ENCODE assay signal across 7 cellular contexts in the genomic region with DNA sequence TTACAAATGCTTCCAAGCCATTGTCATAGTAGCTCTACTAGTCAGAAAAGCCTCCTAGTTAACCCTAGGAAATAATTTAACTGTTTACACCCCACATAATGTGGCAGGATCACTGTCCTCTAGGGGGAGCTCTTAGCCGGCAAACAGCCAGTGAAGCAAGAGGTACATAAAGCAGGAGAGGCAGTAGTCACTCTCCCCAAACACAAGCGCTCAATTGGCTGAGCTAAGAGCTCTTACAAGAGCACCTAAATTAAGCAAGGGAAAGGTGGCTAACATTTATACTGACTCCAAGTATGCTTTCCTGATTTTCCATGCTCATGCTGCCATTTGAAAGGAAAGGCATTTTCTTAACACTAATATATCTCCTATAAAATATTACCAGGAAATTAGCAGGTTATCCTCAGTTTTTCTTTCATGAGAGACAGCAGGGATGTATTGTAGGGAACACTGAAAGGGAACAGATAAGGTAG. TPM values are rescaled to one million over a fixed set of nuclear protein-coding genes. Genes with fewer than 3 reads are reported as not detected.
A peak's percentile ranks its signal among the peaks of the same experiment; 100 is the strongest.
DNase-seq lines count a peak whose midpoint lies in the region; ATAC-seq, FAIRE-seq and TF ChIP-seq lines count a peak whose summit lies in the region.

No MANE protein-coding gene starts in this region.

- H3K4me3 ChIP-seq in astrocyte (ENCODE audit: insufficient read depth, low read depth, low read length) = no peak overlapping the region

- no peak overlapping the region for H3K27ac Mint-ChIP-seq in astrocyte (ENCODE audit: unreplicated experiment)

- no peak overlapping the region for H2AFZ ChIP-seq in astrocyte (ENCODE audit: low read depth, low read length)

- H3K27me3 Mint-ChIP-seq in astrocyte (ENCODE audit: low read depth, unreplicated experiment) = no peaks in the 10 kb centered on the region

- H3K4me1 ChIP-seq in astrocyte (ENCODE audit: insufficient read depth, low read length) = peaks cover 16% of the 10 kb centered on the region

- DNase-seq in NCI-H1694 treated with DMSO at 0.1 percent for 48 hours (lab: John Stamatoyannopoulos, UW) = peak; percentile 71
- DNase-seq in T-helper 1 cell = peak in 4 of 5 donors; percentile 10 to 71 (median 24)
- DNase-seq in astrocyte (ENCODE audit: low read depth) = peak; percentile 51
- peak; percentile 86 for DNase-seq in islet precursor cell
- peak; percentile 42 to 60 for DNase-seq in stimulated activated CD8-positive, alpha-beta memory T cell treated with anti-CD3 and anti-CD28 coated beads, Interleukin-2, amount 100 ng/mL, for 48 hours (ENCODE audit: low read depth in 2 of 2)

- H3K79me2 ChIP-seq in astrocyte (ENCODE audit: insufficient read depth, low read length) = peaks cover 65% of the 10 kb centered on the region

- no peak overlapping the region for H3K4me3 Mint-ChIP-seq in astrocyte (ENCODE audit: unreplicated experiment)

- no peak overlapping the region for H3K4me2 ChIP-seq in astrocyte (ENCODE audit: low read length)

- no peaks in the 10 kb centered on the region for H3K36me3 ChIP-seq in astrocyte (ENCODE audit: insufficient read depth, low read length)

- H3K36me3 Mint-ChIP-seq in astrocyte (ENCODE audit: low read depth, unreplicated experiment) = no peaks in the 10 kb centered on the region

- FAIRE-seq in astrocyte (lab: Jason Lieb, UNC) = no peak

- no peak overlapping the region for H3K9ac ChIP-seq in astrocyte (ENCODE audit: low read length)

- no peaks in the 10 kb centered on the region for H4K20me1 ChIP-seq in astrocyte (ENCODE audit: insufficient read depth, low read length)

- no peak overlapping the region for H3K27ac ChIP-seq in astrocyte (ENCODE audit: low read depth, low read length)

- H3K9me3 Mint-ChIP-seq in astrocyte (ENCODE audit: unreplicated experiment) = no peaks in the 10 kb centered on the region

- ATAC-seq in GM18498 (IDR thresholded peaks at IDR 0.05; ENCODE audit: unreplicated experiment) = peak; percentile 77
- peak; percentile 89 for ATAC-seq in HG02885 (IDR thresholded peaks at IDR 0.05; ENCODE audit: poor library complexity, unreplicated experiment)

- H3K9me3 ChIP-seq in astrocyte (ENCODE audit: insufficient read depth, low read depth, low read length) = no peaks in the 10 kb centered on the region

- H3K4me1 Mint-ChIP-seq in astrocyte (ENCODE audit: low read depth, unreplicated experiment) = peaks cover 11% of the 10 kb centered on the region

- H3K27me3 ChIP-seq in astrocyte (ENCODE audit: insufficient read depth, low read length) = no peaks in the 10 kb centered on the region

- TF ChIP-seq CTCF in astrocyte (IDR thresholded peaks at IDR 0.05; ENCODE audit: insufficient read depth, low read depth, low read length) = peak; percentile 72

RNA-seq across cellular contexts. Expression of gene NCEH1, which starts 37.6 kb away (rescaled TPM):
- 14.1 and 16.9 TPM in 2 replicates for total RNA-seq in astrocyte

Comparison
In these comparisons a context has a peak if more than half of its experiments do, and no peak if none do; other contexts are left out.
1. DNase-seq: peak in every context shown above with its lines; median percentile 86 in islet precursor cell; 71 in NCI-H1694 treated with DMSO at 0.1 percent for 48 hours; 51 in astrocyte; 51 in stimulated activated CD8-positive, alpha-beta memory T cell treated with anti-CD3 and anti-CD28 coated beads, Interleukin-2, amount 100 ng/mL, for 48 hours; 24 in T-helper 1 cell.